In genomic region chr5:170552486-170553122, GRCh38 we compare ENCODE assay signal across 9 cellular contexts. TPM values are rescaled to one million over a fixed set of nuclear protein-coding genes. Genes with fewer than 3 reads are reported as not detected.
A peak's percentile ranks its signal among the peaks of the same experiment; 100 is the strongest.
DNase-seq lines count a peak whose midpoint lies in the region; ATAC-seq and TF ChIP-seq lines count a peak whose summit lies in the region.
"Had no signal": no experiment of that assay in that cellular context is flagged by ENCODE, and none has a peak within 500 bp of the region (broad histone marks: within the 10 kb centered on the region; RNA-seq: fewer than 3 reads in every experiment).

No MANE protein-coding gene starts in this region.

- no peaks in the 10 kb centered on the region for H3K79me2 ChIP-seq in PC-9 (ENCODE audit: low read depth)

- H3K9me3 ChIP-seq in body of pancreas, result no peaks in the 10 kb centered on the region
- H3K9me3 ChIP-seq in spleen, result no peaks in the 10 kb centered on the region
- H3K9me3 ChIP-seq in PC-9 (ENCODE audit: insufficient read depth, low read depth), result no peaks in the 10 kb centered on the region

- no peaks in the 10 kb centered on the region for H3K9me3 Mint-ChIP-seq in stimulated activated effector memory CD8-positive, alpha-beta T cell treated with anti-CD3 and anti-CD28 coated beads, Interleukin-12 subunit alpha, Interleukin-12 subunit beta, amount 100 ng/mL, for 72 hours

- H3K9me2 ChIP-seq in PC-9 (ENCODE audit: insufficient read depth), result no peaks in the 10 kb centered on the region

- H3K36me3 ChIP-seq in body of pancreas (replicated peaks in 1 of 2; ENCODE audit: insufficient read depth in 1 of 2, low read depth in 2 of 2) (no peaks in the 10 kb centered on the region), spleen (no peaks in the 10 kb centered on the region), PC-9 (ENCODE audit: low read depth) (no peaks in the 10 kb centered on the region)
- H3K36me3 ChIP-seq: WERI-Rb-1 had no signal

- intact Hi-C loops in body of pancreas (cut with DNase I) (no loop called here), spleen (cut with DNase I; ENCODE audit: low total_unique reads) (no loop called here), PC-9 (cut with micrococcal nuclease; ENCODE audit: unreplicated experiment) (no loop called here)

- H3K27ac ChIP-seq in body of pancreas, result no peak overlapping the region
- H3K27ac ChIP-seq in spleen, result peak overlapping the region in 7 of 8 donors; percentile 9 to 42 (median 29)
- no peak overlapping the region for H3K27ac ChIP-seq in PC-9
- H3K27ac ChIP-seq: WERI-Rb-1 had no signal

- no peak for TF ChIP-seq POLR2A in body of pancreas (IDR thresholded peaks at IDR 0.05)
- TF ChIP-seq POLR2A in spleen (IDR thresholded peaks at IDR 0.05), result no peak

- POLR2A ChIA-PET in PC-9 (lab: Charles Lee; ENCODE audit: unreplicated experiment), result no interaction called here

- CTCF ChIA-PET in PC-9 (lab: Charles Lee), result no interaction called here

- no peaks in the 10 kb centered on the region for H4K20me1 ChIP-seq in PC-9 (ENCODE audit: insufficient read depth)

- H3K36me3 Mint-ChIP-seq in stimulated activated effector memory CD8-positive, alpha-beta T cell treated with anti-CD3 and anti-CD28 coated beads, Interleukin-12 subunit alpha, Interleukin-12 subunit beta, amount 100 ng/mL, for 72 hours, result no peaks in the 10 kb centered on the region

- BruUV-seq in PC-9 (replicated peaks; lab: Mats Ljungman, UMichigan), result no TSS peak

- no peak overlapping the region for H3K4me3 ChIP-seq in body of pancreas
- no peak overlapping the region for H3K4me3 ChIP-seq in spleen
- H3K4me3 ChIP-seq in PC-9, result no peak overlapping the region

- peak; percentile 74 for ATAC-seq in body of pancreas
- ATAC-seq in stimulated activated effector memory CD8-positive, alpha-beta T cell treated with anti-CD3 and anti-CD28 coated beads, Interleukin-12 subunit alpha, Interleukin-12 subunit beta, amount 100 ng/mL, for 72 hours, result no peak

- H3K4me2 ChIP-seq in PC-9, result no peak overlapping the region

- peak; percentile 74 for DNase-seq in HT1080 (ENCODE audit: low read depth)
- peak; percentile 28 to 50 (median 41) for DNase-seq in body of pancreas
- peak; percentile 90 for DNase-seq in iPS-NIHi7 (ENCODE audit: extremely low spot score)
- DNase-seq in spleen, result peak; percentile 80
- DNase-seq in PC-9, result no peak
- DNase-seq in stimulated activated CD4-positive, alpha-beta T cell treated with anti-CD3 and anti-CD28 coated beads, Interleukin-2, amount 100 ng/mL, for 24 hours, result no peak
- DNase-seq in mesenteric fat pad (ENCODE audit: low spot score), result no peak
- DNase-seq in stimulated activated effector memory CD8-positive, alpha-beta T cell treated with anti-CD3 and anti-CD28 coated beads, Interleukin-12 subunit alpha, Interleukin-12 subunit beta, amount 100 ng/mL, for 72 hours (ENCODE audit: low spot score in 2 of 2), result no peak
- DNase-seq: WERI-Rb-1 had no signal

- no peaks in the 10 kb centered on the region for H3K4me1 Mint-ChIP-seq in stimulated activated effector memory CD8-positive, alpha-beta T cell treated with anti-CD3 and anti-CD28 coated beads, Interleukin-12 subunit alpha, Interleukin-12 subunit beta, amount 100 ng/mL, for 72 hours

- H3K4me1 ChIP-seq in body of pancreas, result no peaks in the 10 kb centered on the region
- peaks cover 0 to 12% (median 3%) of the 10 kb centered on the region in 6 donors for H3K4me1 ChIP-seq in spleen
- no peaks in the 10 kb centered on the region for H3K4me1 ChIP-seq in PC-9 (replicated peaks; ENCODE audit: insufficient read depth)

- no peak overlapping the region for H2AFZ ChIP-seq in PC-9

- no peak overlapping the region for H3K4me3 Mint-ChIP-seq in stimulated activated effector memory CD8-positive, alpha-beta T cell treated with anti-CD3 and anti-CD28 coated beads, Interleukin-12 subunit alpha, Interleukin-12 subunit beta, amount 100 ng/mL, for 72 hours

- no peaks in the 10 kb centered on the region for H3F3A ChIP-seq in PC-9 (ENCODE audit: insufficient read depth, low read depth)

- no peak for TF ChIP-seq CTCF in body of pancreas (IDR thresholded peaks at IDR 0.05)
- peak in 1 of 11 experiments; percentile 3 for TF ChIP-seq CTCF in spleen (IDR thresholded peaks at IDR 0.05 in 8 of 11, conservative IDR thresholded peaks at IDR 0.05 in 3 of 11)
- TF ChIP-seq CTCF in PC-9 (conservative IDR thresholded peaks at IDR 0.05), result no peak

- H3K27me3 ChIP-seq in body of pancreas, result no peaks in the 10 kb centered on the region
- peaks cover 0 to 54% (median 4%) of the 10 kb centered on the region in 7 donors for H3K27me3 ChIP-seq in spleen (replicated peaks in 1 of 7)
- no peaks in the 10 kb centered on the region; the same call in 1 of the 2 replicates for H3K27me3 ChIP-seq in PC-9 (ENCODE audit: insufficient read depth, low read depth)

- H3K27ac Mint-ChIP-seq in stimulated activated effector memory CD8-positive, alpha-beta T cell treated with anti-CD3 and anti-CD28 coated beads, Interleukin-12 subunit alpha, Interleukin-12 subunit beta, amount 100 ng/mL, for 72 hours, result no peak overlapping the region

- WGBS in body of pancreas, 2 donors, result 26 to 31% methylated on average over 15 of the region's 15 CpGs
- WGBS in spleen, 5 donors, result 5 to 11% (median 9%) methylated on average over 11 to 15 of the region's 15 CpGs

RNA-seq across cellular contexts. Expression of gene KCNIP1, which starts 48.8 kb away (rescaled TPM):
- not detected in 2 replicates for total RNA-seq in HT1080 (2014; rRNA removed; shearing (Covaris generic))
- not detected in 2 replicates for polyA plus RNA-seq in HT1080 (2015; cell fraction: cytosol; rRNA removed)
- not detected in 2 replicates for polyA plus RNA-seq in HT1080 (2015; cell fraction: nucleus; rRNA removed)
- total RNA-seq in body of pancreas (under 1 TPM; 0.52 to 0.99 TPM), spleen (10 to 100 TPM in 3 of 7 donors, 1 to 10 TPM in 4; 5.7 to 20.0 (median 9.9) TPM), PC-9 (2021) (not detected in 2 replicates), mesenteric fat pad (not detected)
- polyA plus RNA-seq in spleen, result under 1 TPM; 0.08 to 0.86 (median 0.46) TPM

Comparison
In these comparisons a context has a peak if more than half of its experiments do, and no peak if none do; other contexts are left out.
1. DNase-seq: peak in HT1080 (single experiment), body of pancreas (4 of 4), iPS-NIHi7 (single experiment) and spleen (single experiment); none in PC-9 (0 of 2), stimulated activated CD4-positive, alpha-beta T cell treated with anti-CD3 and anti-CD28 coated beads, Interleukin-2, amount 100 ng/mL, for 24 hours (0 of 2), mesenteric fat pad (single experiment) and stimulated activated effector memory CD8-positive, alpha-beta T cell treated with anti-CD3 and anti-CD28 coated beads, Interleukin-12 subunit alpha, Interleukin-12 subunit beta, amount 100 ng/mL, for 72 hours (0 of 2).
2. H3K27ac ChIP-seq: peak in spleen (7 of 8); none in body of pancreas (0 of 4) and PC-9 (single experiment).